Comparison of ENCODE assay signal across 8 cellular contexts in the genomic region with DNA sequence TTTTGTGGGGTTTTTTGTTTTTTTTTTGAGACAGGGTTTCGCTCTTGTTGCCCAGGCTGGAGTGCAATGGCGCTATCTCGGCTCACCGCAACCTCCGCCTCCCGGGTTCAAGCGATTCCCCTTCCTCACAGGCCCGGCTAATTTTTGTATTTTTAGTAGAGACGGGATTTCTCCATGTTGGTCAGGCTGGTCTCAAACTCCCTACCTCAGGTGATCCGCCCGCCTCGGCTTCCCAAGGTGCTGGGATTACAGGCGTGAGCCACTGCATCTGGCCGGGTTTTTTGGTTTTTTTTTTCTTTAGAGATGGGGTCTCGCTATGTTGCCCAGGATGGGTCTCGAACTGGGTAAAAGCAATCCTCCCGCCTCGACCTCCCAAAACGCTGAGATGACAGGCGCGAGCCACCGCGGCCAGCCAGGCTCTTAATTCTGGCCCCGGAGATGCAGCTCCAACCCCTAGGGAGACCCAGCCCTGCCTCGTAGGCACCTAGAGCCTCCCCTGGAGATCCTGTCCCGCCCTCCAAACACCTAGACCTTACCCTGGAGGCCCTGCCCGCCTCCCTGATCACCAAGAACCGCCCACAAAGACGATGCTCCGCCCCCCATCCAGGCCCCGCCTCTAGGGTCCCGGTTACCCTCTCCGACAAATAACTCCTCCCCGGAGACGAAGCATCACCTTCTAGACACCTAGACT. TPM values are rescaled to one million over a fixed set of nuclear protein-coding genes. Genes with fewer than 3 reads are reported as not detected.
A peak's percentile ranks its signal among the peaks of the same experiment; 100 is the strongest.
DNase-seq lines count a peak whose midpoint lies in the region; ATAC-seq, FAIRE-seq and TF ChIP-seq lines count a peak whose summit lies in the region.
"Not testable (repeated sequence)": the region's sequence is repeated elsewhere in the genome, so short reads cannot be mapped to it uniquely, and the experiment has no call there.
"Had no signal": no experiment of that assay in that cellular context is flagged by ENCODE, and none has a peak within 500 bp of the region (broad histone marks: within the 10 kb centered on the region; RNA-seq: fewer than 3 reads in every experiment).

No MANE protein-coding gene starts in this region.

- H3K79me2 ChIP-seq in neural cell (replicated peaks; ENCODE audit: insufficient read depth, low read length): not testable (repeated sequence)

- not testable (repeated sequence) for H3K9me2 ChIP-seq in neural cell (ENCODE audit: insufficient read depth, low read length)

- not testable (repeated sequence) for TF ChIP-seq RAD21 in neural cell (conservative IDR thresholded peaks at IDR 0.05)

- H2AFZ ChIP-seq in neural cell (ENCODE audit: low read depth, low read length): not testable (repeated sequence)

- H3K27ac ChIP-seq in Peyer's patch: peak overlapping the region in 2 of 4 donors; percentile 51 to 65
- H3K27ac ChIP-seq in right cardiac atrium (ENCODE audit: low read length); neural cell (ENCODE audit: low read length): not testable (repeated sequence)

- peak; percentile 63 for FAIRE-seq in GM18507 (lab: Jason Lieb, UNC)

- TF ChIP-seq EP300 in neural cell (conservative IDR thresholded peaks at IDR 0.05; ENCODE audit: poor library complexity, severe bottlenecking): not testable (repeated sequence)

- not testable (repeated sequence) for TF ChIP-seq POLR2A in Peyer's patch (IDR thresholded peaks at IDR 0.05)

- not testable (repeated sequence) for H3K27me3 ChIP-seq in Peyer's patch; right cardiac atrium (ENCODE audit: control insufficient read depth, insufficient read depth); neural cell (ENCODE audit: insufficient read depth, low read depth, low read length)

- not testable (repeated sequence) for H3K9me3 ChIP-seq in Peyer's patch; right cardiac atrium (ENCODE audit: control insufficient read depth, low read length); neural cell (ENCODE audit: low read length)

- WGBS in right cardiac atrium: 45% methylated on average over 35 of the region's 35 CpGs

- H4K20me1 ChIP-seq in neural cell (ENCODE audit: insufficient read depth): not testable (repeated sequence)

- H3F3A ChIP-seq in neural cell (ENCODE audit: insufficient read depth, low read length, poor library complexity, severe bottlenecking): not testable (repeated sequence)

- peak overlapping the region; percentile 38 for H3K9ac ChIP-seq in neural cell (ENCODE audit: low read length)

- H3K36me3 ChIP-seq in Peyer's patch: peaks cover 0 to 24% (median 0%) of the 10 kb centered on the region in 3 donors
- not testable (repeated sequence) for H3K36me3 ChIP-seq in neural cell (ENCODE audit: insufficient read depth, low read length)

- DNase-seq in GM18507 (ENCODE audit: extremely low spot score, insufficient read length, low read depth); Peyer's patch: not testable (repeated sequence)
- DNase-seq in activated T-cell treated with anti-CD3 and anti-CD28 coated beads for 4 hours: peak; percentile 56
- peak; percentile 28 for DNase-seq in cerebellar cortex (ENCODE audit: low spot score)
- peak in 1 of 3 donors; percentile 75 for DNase-seq in right cardiac atrium
- peak; percentile 34 for DNase-seq in stimulated activated CD4-positive, alpha-beta T cell treated with anti-CD3 and anti-CD28 coated beads, Interleukin-4, amount 100 ng/mL, for 24 hours

- not testable (repeated sequence) for TF ChIP-seq CTCF in Peyer's patch (IDR thresholded peaks at IDR 0.05); neural cell (IDR thresholded peaks at IDR 0.05; ENCODE audit: poor library complexity, severe bottlenecking)

- H3K4me2 ChIP-seq in neural cell (ENCODE audit: low read length): not testable (repeated sequence)

- ATAC-seq in right cardiac atrium: not testable (repeated sequence)

- H3K4me1 ChIP-seq in Peyer's patch: peaks cover 0 to 20% (median 6%) of the 10 kb centered on the region in 4 donors
- not testable (repeated sequence) for H3K4me1 ChIP-seq in right cardiac atrium (ENCODE audit: control insufficient read depth, insufficient read depth, low read length)

- intact Hi-C loops in right cardiac atrium (cut with DNase I): not testable (repeated sequence)

- H3K4me3 ChIP-seq in Peyer's patch (peak overlapping the region; percentile 40 to 50 (median 43)), right cardiac atrium (ENCODE audit: low read length) (peak overlapping the region; percentile 1), neural cell (ENCODE audit: low read length) (peak overlapping the region; percentile 63)

RNA-seq across cellular contexts. Expression of a gene that starts 9.5 kb away (rescaled TPM):
- 100 to 1,000 TPM in 3 of 4 donors, 10 to 100 TPM in 1; 90.8 to 227 (median 134) TPM for total RNA-seq in Peyer's patch
- 10 to 100 TPM in 3 of 4 donors, 1 to 10 TPM in 1; 6.7 to 13.9 (median 11.3) TPM for total RNA-seq in right cardiac atrium
- polyA plus RNA-seq in right cardiac atrium: 7.8 TPM
- polyA plus RNA-seq in neural cell: 0.16 and 0.62 TPM in 2 replicates
- 0.49 TPM in 1 of 2 replicates, not detected in the other for polyA minus RNA-seq in neural cell

RNA-seq across cellular contexts. Expression of a gene that starts 14.2 kb away (rescaled TPM):
- total RNA-seq in Peyer's patch (10 to 100 TPM in 3 of 4 donors, 1 to 10 TPM in 1; 8.3 to 26.1 (median 20.8) TPM), right cardiac atrium (10 to 100 TPM; 22.8 to 25.8 (median 25.2) TPM)
- polyA plus RNA-seq in right cardiac atrium (24.9 TPM), neural cell (34.8 and 37.0 TPM in 2 replicates)
- polyA minus RNA-seq in neural cell: 27.0 and 34.8 TPM in 2 replicates

RNA-seq across cellular contexts. Expression of a gene that starts 24.7 kb away (rescaled TPM):
- total RNA-seq in Peyer's patch (1 to 10 TPM in 3 of 4 donors, not detected in 1; 1.0 to 8.4 (median 1.4) TPM), right cardiac atrium (not detected)
- polyA plus RNA-seq in right cardiac atrium (not detected), neural cell (114 and 158 TPM in 2 replicates)
- 57.9 and 63.3 TPM in 2 replicates for polyA minus RNA-seq in neural cell

RNA-seq across cellular contexts. Expression of a gene that starts 26.9 kb away (rescaled TPM):
- total RNA-seq in Peyer's patch (1 to 10 TPM; 2.2 to 6.1 (median 3.8) TPM), right cardiac atrium (not detected)
- polyA plus RNA-seq in right cardiac atrium (0.25 TPM), neural cell (not detected in 2 replicates)
- not detected in 2 replicates for polyA minus RNA-seq in neural cell
- total RNA-seq: frontal cortex had no signal

RNA-seq across cellular contexts. Expression of a gene that starts 50.1 kb away (rescaled TPM):
- total RNA-seq in Peyer's patch: 10 to 100 TPM in 3 of 4 donors, not detected in 1; 21.3 to 27.7 (median 21.9) TPM
- total RNA-seq in right cardiac atrium: 10 to 100 TPM; 30.5 to 75.1 (median 54.7) TPM
- polyA plus RNA-seq in right cardiac atrium: 23.9 TPM
- polyA plus RNA-seq in neural cell: 188 and 191 TPM in 2 replicates
- polyA minus RNA-seq in neural cell: 70.6 and 94.0 TPM in 2 replicates

Comparison
In these comparisons a context has a peak if more than half of its experiments do, and no peak if none do; other contexts are left out.
1. H3K4me3 ChIP-seq: peak in every context shown above with its lines; median percentile 63 in neural cell; 43 in Peyer's patch; 1 in right cardiac atrium.
2. RNA of a gene that starts 9.5 kb away (total RNA-seq): 90.8 to 227 TPM in Peyer's patch; 6.7 to 13.9 TPM in right cardiac atrium; every median in the first group is over 4 times any median in the second.